In the genomic region with DNA sequence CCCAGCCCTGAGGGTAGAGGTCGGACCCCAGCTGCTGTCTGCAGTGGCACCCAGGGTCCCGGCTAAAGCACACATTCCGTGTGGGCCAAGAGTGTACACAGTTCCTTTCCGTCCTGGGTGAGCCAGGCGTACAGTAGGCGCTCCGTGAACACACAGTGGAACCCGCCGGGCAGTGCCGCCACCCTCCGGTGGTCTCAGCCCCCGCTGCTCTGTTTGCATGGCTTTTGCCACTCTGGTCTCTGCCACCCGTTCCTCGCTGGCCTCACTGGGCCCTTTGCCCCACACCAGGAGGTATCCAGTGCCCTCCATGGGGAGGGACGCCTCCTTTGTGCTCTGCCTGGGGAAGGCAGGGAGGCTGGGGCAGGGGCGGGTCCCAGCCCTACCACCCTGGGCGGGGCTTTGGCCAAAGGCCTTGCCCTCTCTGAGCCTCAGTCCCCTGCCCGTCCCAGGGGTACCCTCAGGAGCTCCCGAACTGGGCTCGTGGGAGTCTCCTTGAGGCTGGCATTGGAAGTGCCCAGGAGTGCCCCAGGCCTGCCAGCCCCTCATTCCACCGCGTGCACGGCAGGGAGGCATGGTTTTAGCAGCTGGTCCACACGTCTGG, we compare ENCODE assay signal across 9 cellular contexts. TPM values are rescaled to one million over a fixed set of nuclear protein-coding genes. Genes with fewer than 3 reads are reported as not detected.
DNase-seq lines count a peak whose midpoint lies in the region; ATAC-seq and TF ChIP-seq lines count a peak whose summit lies in the region.
"Had no signal": no experiment of that assay in that cellular context is flagged by ENCODE, and none has a peak within 500 bp of the region (broad histone marks: within the 10 kb centered on the region; RNA-seq: fewer than 3 reads in every experiment).

No MANE protein-coding gene starts in this region.

- H3K9me3 Mint-ChIP-seq in chondrocyte (ENCODE audit: low read depth) = no peaks in the 10 kb centered on the region

- TF ChIP-seq RAD21 in Ishikawa (IDR thresholded peaks at IDR 0.05; ENCODE audit: low read depth) = no peak

- no peaks in the 10 kb centered on the region for H3K36me3 ChIP-seq in lower lobe of right lung
- no peaks in the 10 kb centered on the region for H3K36me3 ChIP-seq in suprapubic skin

- H3K27me3 ChIP-seq in lower lobe of right lung (ENCODE audit: low read depth) (no peaks in the 10 kb centered on the region), suprapubic skin (no peaks in the 10 kb centered on the region)

- TF ChIP-seq POLR2A in suprapubic skin (IDR thresholded peaks at IDR 0.05) = no peak

- peak overlapping the region; percentile 19 for H3K4me3 Mint-ChIP-seq in chondrocyte (ENCODE audit: unreplicated experiment)

- TF ChIP-seq EP300 in Ishikawa (IDR thresholded peaks at IDR 0.05; ENCODE audit: borderline replicate concordance) = no peak
- no peak for TF ChIP-seq EP300 in suprapubic skin (IDR thresholded peaks at IDR 0.05)

- H3K27ac ChIP-seq in lower lobe of right lung (peak overlapping the region; percentile 86), suprapubic skin (peak overlapping the region; percentile 65)

- H3K9me3 ChIP-seq in lower lobe of right lung (no peaks in the 10 kb centered on the region), suprapubic skin (no peaks in the 10 kb centered on the region)

- 20% methylated on average over 1 of the region's 24 CpGs for WGBS in suprapubic skin

- intact Hi-C loops in lower lobe of right lung (cut with DNase I) = no loop called here

- TF ChIP-seq CTCF in chondrocyte (IDR thresholded peaks at IDR 0.05) = peak; percentile 48
- peak; percentile 6 for TF ChIP-seq CTCF in lower lobe of right lung (IDR thresholded peaks at IDR 0.05)
- TF ChIP-seq CTCF in suprapubic skin (IDR thresholded peaks at IDR 0.05) = no peak

- DNase-seq in chondrocyte (ENCODE audit: low spot score) = no peak
- DNase-seq in lower lobe of right lung = peak; percentile 53
- DNase-seq in suprapubic skin (ENCODE audit: low spot score in 2 of 2) = no peak
- no peak for DNase-seq in effector CD8-positive, alpha-beta T cell (lab: John Stamatoyannopoulos, UW)
- DNase-seq: kidney glomerular epithelial cell, NCI-H1048 had no signal

- H3K4me1 Mint-ChIP-seq in chondrocyte (ENCODE audit: low read depth) = peaks cover 30% of the 10 kb centered on the region

- H3K27ac Mint-ChIP-seq in chondrocyte (ENCODE audit: unreplicated experiment) = peak overlapping the region; percentile 65

- H3K4me3 ChIP-seq in lower lobe of right lung (no peak overlapping the region), suprapubic skin (no peak overlapping the region)

- ATAC-seq in lower lobe of right lung (peak; percentile 13 to 36), HG02938 (IDR thresholded peaks at IDR 0.05; ENCODE audit: unreplicated experiment) (no peak), GM21360 (IDR thresholded peaks at IDR 0.05; ENCODE audit: unreplicated experiment) (no peak)

- no peaks in the 10 kb centered on the region for H3K36me3 Mint-ChIP-seq in chondrocyte (ENCODE audit: low read depth)

- H3K4me1 ChIP-seq in lower lobe of right lung (peaks cover 68% of the 10 kb centered on the region), suprapubic skin (peaks cover 87% of the 10 kb centered on the region)

- no peaks in the 10 kb centered on the region for H3K27me3 Mint-ChIP-seq in chondrocyte (ENCODE audit: low read depth)

TF ChIP-seq in Ishikawa, 13 proteins besides CTCF, POLR2A, EP300 and RAD21:
- TF ChIP-seq, protein P1, sequence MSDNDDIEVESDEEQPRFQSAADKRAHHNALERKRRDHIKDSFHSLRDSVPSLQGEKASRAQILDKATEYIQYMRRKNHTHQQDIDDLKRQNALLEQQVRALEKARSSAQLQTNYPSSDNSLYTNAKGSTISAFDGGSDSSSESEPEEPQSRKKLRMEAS (IDR thresholded peaks at IDR 0.05) = peak; percentile 17; the same call in 1 of the 2 replicates
- TF ChIP-seq FOXM1 (IDR thresholded peaks at IDR 0.05; ENCODE audit: borderline replicate concordance, low read depth) = no peak
TF ChIP-seq in Ishikawa: peak in this region for 1.

RNA-seq across cellular contexts. Expression of a gene that starts 13.0 kb away (rescaled TPM):
- total RNA-seq in chondrocyte (9.9 to 10.3 TPM (median 10.0 TPM) in 3 replicates), lower lobe of right lung (11.0 TPM), suprapubic skin (10 to 100 TPM; 15.9 to 21.9 (median 18.5) TPM)

RNA-seq across cellular contexts. Expression of a gene that starts 19.4 kb away (rescaled TPM):
- total RNA-seq in chondrocyte (81.0 to 141 TPM (median 139 TPM) in 3 replicates), lower lobe of right lung (115 TPM), suprapubic skin (100 to 1,000 TPM; 107 to 172 (median 128) TPM)

RNA-seq across cellular contexts. Expression of a gene that starts 20.4 kb away (rescaled TPM):
- total RNA-seq in chondrocyte = 22.6 to 25.7 TPM (median 23.2 TPM) in 3 replicates
- 29.8 TPM for total RNA-seq in lower lobe of right lung
- 10 to 100 TPM; 30.2 to 55.1 (median 39.9) TPM for total RNA-seq in suprapubic skin

RNA-seq across cellular contexts. Expression of a gene that starts 20.7 kb away (rescaled TPM):
- total RNA-seq in chondrocyte (39.1 to 51.9 TPM (median 50.7 TPM) in 3 replicates), lower lobe of right lung (33.0 TPM), suprapubic skin (10 to 100 TPM; 17.1 to 30.3 (median 21.9) TPM)

Comparison
In these comparisons a context has a peak if more than half of its experiments do, and no peak if none do; other contexts are left out.
1. CTCF ChIP-seq: peak in chondrocyte (single experiment) and lower lobe of right lung (single experiment); none in suprapubic skin (0 of 2).
2. ATAC-seq: peak in lower lobe of right lung (2 of 2); none in HG02938 (single experiment) and GM21360 (single experiment).